ENCODE assay signal across 24 cellular contexts in the genomic region with DNA sequence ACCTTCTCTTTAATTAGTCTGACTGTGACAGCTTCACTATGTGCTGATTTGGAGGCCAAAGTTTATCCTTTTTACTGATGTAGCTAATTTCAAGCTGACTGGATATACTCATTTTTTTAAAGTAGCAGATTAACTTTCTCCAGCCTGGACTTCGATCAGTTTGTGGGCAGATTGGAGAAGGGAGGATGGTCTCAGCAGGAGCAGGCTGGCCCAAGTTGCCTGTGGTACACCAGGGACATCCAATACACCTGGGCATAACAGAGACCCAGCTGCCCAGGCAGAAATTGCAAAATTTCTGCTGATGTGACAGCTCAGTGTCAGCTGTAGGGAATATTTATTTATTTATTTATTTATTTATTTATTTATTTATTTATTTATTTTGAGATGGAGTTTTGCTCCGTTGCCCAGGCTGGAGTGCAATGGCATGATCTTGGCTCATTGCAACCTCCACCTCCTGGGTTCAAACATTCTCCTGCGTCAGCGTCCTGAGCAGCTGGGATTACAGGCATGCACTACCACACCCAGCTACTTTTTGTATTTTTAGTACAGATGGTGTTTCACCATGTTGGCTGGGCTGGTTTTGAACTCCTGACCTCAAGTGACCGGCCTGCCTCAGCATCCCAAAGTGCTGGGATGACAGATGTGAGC. TPM values are rescaled to one million over a fixed set of nuclear protein-coding genes. Genes with fewer than 3 reads are reported as not detected.
"Had no signal": no experiment of that assay in that cellular context is flagged by ENCODE, and none has a peak within 500 bp of the region (broad histone marks: within the 10 kb centered on the region; RNA-seq: fewer than 3 reads in every experiment).

No MANE protein-coding gene starts in this region.

- H3K4me3 Mint-ChIP-seq: IgD-negative memory B cell had no signal

- FAIRE-seq: K562 had no signal

- H3K4me1 Mint-ChIP-seq: IgD-negative memory B cell had no signal

- H3K9ac ChIP-seq: SK-N-SH had no signal

- H3K27ac Mint-ChIP-seq: IgD-negative memory B cell had no signal

- ATAC-seq: K562 had no signal

- H3K4me3 ChIP-seq: K562 had no signal

- H3K9me3 Mint-ChIP-seq: IgD-negative memory B cell had no signal

- H3K36me3 Mint-ChIP-seq: IgD-negative memory B cell had no signal

- H3K9me3 ChIP-seq: SK-N-SH had no signal

- DNase-seq: MV-4-11, NCI-H1048, NCI-H1105, NCI-H1417, NCI-H1436 treated with DMSO at 0.1 percent for 48 hours, NCI-H1694, NCI-H187 treated with DMSO at 0.1 percent for 48 hours, NCI-H2029 treated with DMSO at 0.1 percent for 48 hours, NCI-H2107, NCI-H2227 treated with DMSO at 0.1 percent for 48 hours, NCI-H524, NCI-H526 treated with DMSO at 0.1 percent for 48 hours, NCI-H748 treated with DMSO at 0.1 percent for 48 hours, RPMI8226, SHP77, SK-N-SH, SW 1271 had no signal

- H3K4me2 ChIP-seq: SK-N-SH had no signal

RNA-seq across cellular contexts. Expression of gene AGXT2, which starts 24.1 kb away (rescaled TPM):
- total RNA-seq: HT1080, K562, LHCN-M2, MCF 10A, NCI-H460, SK-MEL-5 had no signal
- polyA plus RNA-seq: IgD-negative memory B cell, K562, SK-N-SH had no signal
